Comparison of ENCODE assay signal across 9 cellular contexts in genomic region chr6:132365319-132365907, GRCh38. TPM values are rescaled to one million over a fixed set of nuclear protein-coding genes. Genes with fewer than 3 reads are reported as not detected.
DNase-seq lines count a peak whose midpoint lies in the region; ATAC-seq and TF ChIP-seq lines count a peak whose summit lies in the region.
"Had no signal": no experiment of that assay in that cellular context is flagged by ENCODE, and none has a peak within 500 bp of the region (broad histone marks: within the 10 kb centered on the region; RNA-seq: fewer than 3 reads in every experiment).

No MANE protein-coding gene starts in this region.

- no peaks in the 10 kb centered on the region for H3K9me3 ChIP-seq in upper lobe of right lung

- no peaks in the 10 kb centered on the region for H3K4me1 ChIP-seq in upper lobe of right lung

- no peaks in the 10 kb centered on the region for H3K27me3 Mint-ChIP-seq in progenitor cell of endocrine pancreas
- no peaks in the 10 kb centered on the region for H3K27me3 Mint-ChIP-seq in osteocyte (ENCODE audit: unreplicated experiment)

- intact Hi-C loops in upper lobe of right lung (cut with DNase I) = no loop called here

- H3K9me3 Mint-ChIP-seq in progenitor cell of endocrine pancreas (ENCODE audit: low read depth) (no peaks in the 10 kb centered on the region), osteocyte (ENCODE audit: unreplicated experiment) (no peaks in the 10 kb centered on the region)
- H3K9me3 Mint-ChIP-seq: central memory CD8-positive, alpha-beta T cell had no signal

- no peak overlapping the region for H3K4me3 ChIP-seq in upper lobe of right lung

- H3K27me3 ChIP-seq in upper lobe of right lung = no peaks in the 10 kb centered on the region

- DNase-seq in RPMI7951 (ENCODE audit: low read depth) (peak; percentile 49), progenitor cell of endocrine pancreas (ENCODE audit: low spot score, unreplicated experiment) (no peak), upper lobe of right lung (no peak), DMS53 treated with DMSO at 0.1 percent for 48 hours (lab: John Stamatoyannopoulos, UW; ENCODE audit: unreplicated experiment) (no peak), osteocyte (ENCODE audit: extremely low spot score, unreplicated experiment) (no peak), NCI-H187 treated with DMSO at 0.1 percent for 48 hours (lab: John Stamatoyannopoulos, UW) (no peak)

- H3K4me3 Mint-ChIP-seq in progenitor cell of endocrine pancreas (ENCODE audit: low read depth) (no peak overlapping the region), osteocyte (ENCODE audit: unreplicated experiment) (no peak overlapping the region)
- H3K4me3 Mint-ChIP-seq: central memory CD8-positive, alpha-beta T cell had no signal

- H3K4me1 Mint-ChIP-seq in progenitor cell of endocrine pancreas (ENCODE audit: low read depth) = peaks cover 18% of the 10 kb centered on the region
- H3K4me1 Mint-ChIP-seq in osteocyte (ENCODE audit: unreplicated experiment) = no peaks in the 10 kb centered on the region
- H3K4me1 Mint-ChIP-seq: central memory CD8-positive, alpha-beta T cell had no signal

- ATAC-seq in GM19043 (IDR thresholded peaks at IDR 0.05; ENCODE audit: low read depth, unreplicated experiment) (peak; percentile 96), HG02678 (IDR thresholded peaks at IDR 0.05; ENCODE audit: unreplicated experiment) (peak; percentile 93), upper lobe of right lung (no peak)

- TF ChIP-seq CTCF in progenitor cell of endocrine pancreas (IDR thresholded peaks at IDR 0.05; ENCODE audit: unreplicated experiment) = no peak
- TF ChIP-seq CTCF in upper lobe of right lung (IDR thresholded peaks at IDR 0.05) = no peak
- TF ChIP-seq CTCF in osteocyte (IDR thresholded peaks at IDR 0.05) = no peak

- no peak overlapping the region for H3K27ac ChIP-seq in upper lobe of right lung

- peaks cover under 1% of the 10 kb centered on the region for H3K36me3 Mint-ChIP-seq in progenitor cell of endocrine pancreas (ENCODE audit: insufficient read depth)
- H3K36me3 Mint-ChIP-seq in osteocyte (ENCODE audit: unreplicated experiment) = no peaks in the 10 kb centered on the region

- H3K36me3 ChIP-seq in upper lobe of right lung = no peaks in the 10 kb centered on the region

- peak overlapping the region; percentile 71 for H3K27ac Mint-ChIP-seq in progenitor cell of endocrine pancreas
- no peak overlapping the region for H3K27ac Mint-ChIP-seq in osteocyte (ENCODE audit: unreplicated experiment)

RNA-seq across cellular contexts. Expression of gene MOXD1, which starts 35.9 kb away (rescaled TPM):
- total RNA-seq in RPMI7951 (2014; rRNA removed; shearing (Covaris generic)) = 96.5 and 109 TPM in 2 replicates
- total RNA-seq in progenitor cell of endocrine pancreas (8.4 and 8.9 TPM in 2 replicates), upper lobe of right lung (24.0 TPM), osteocyte (8.0 and 8.2 TPM in 2 replicates)
